Comparison of ENCODE assay signal across 20 cellular contexts in the genomic region with DNA sequence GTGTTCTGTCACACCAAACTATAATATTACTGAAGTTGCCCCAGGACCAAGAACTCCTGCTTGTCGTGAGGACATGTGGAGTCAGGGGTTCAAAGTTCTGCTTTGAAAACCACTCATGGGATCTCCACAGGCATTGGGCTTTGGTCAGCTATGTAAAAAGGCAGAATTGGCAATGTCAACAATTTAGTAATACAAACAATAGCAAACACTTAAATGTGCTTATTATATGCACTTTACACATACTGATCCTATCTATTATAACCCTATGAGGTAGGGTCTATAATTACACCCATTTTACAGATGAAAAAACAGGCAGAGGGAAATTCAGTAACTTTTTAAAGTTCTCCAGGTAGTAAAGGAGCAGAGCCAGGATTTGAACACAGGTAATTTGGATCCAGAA.
"Had no signal": no experiment of that assay in that cellular context is flagged by ENCODE, and none has a peak within 500 bp of the region (broad histone marks: within the 10 kb centered on the region; RNA-seq: fewer than 3 reads in every experiment).

No MANE protein-coding gene starts in this region.

- H3K27me3 ChIP-seq: dorsolateral prefrontal cortex, esophagus squamous epithelium, neutrophil, sigmoid colon, tibial nerve, upper lobe of right lung, vagina had no signal

- H3K9me3 ChIP-seq: esophagus squamous epithelium, neutrophil, sigmoid colon, upper lobe of right lung, vagina had no signal

- H3K4me3 ChIP-seq: dorsolateral prefrontal cortex, esophagus squamous epithelium, left ventricle myocardium inferior, lung, sigmoid colon, skin epidermis, tibial nerve, upper lobe of right lung, vagina had no signal

- H3K27me3 Mint-ChIP-seq: naive B cell had no signal

- DNase-seq: cortex of kidney; dorsolateral prefrontal cortex; effector memory CD4-positive, alpha-beta T cell; esophagus squamous epithelium; foreskin fibroblast; immature natural killer cell; left ventricle myocardium inferior; mesendoderm; naive B cell; sigmoid colon; stimulated activated CD4-positive, alpha-beta T cell treated with anti-CD3 and anti-CD28 coated beads, Interleukin-2, amount 100 ng/mL, for 24 hours; stimulated activated naive CD8-positive, alpha-beta T cell treated with anti-CD3 and anti-CD28 coated beads, Interleukin-15, Interleukin-2, amounts not matched to agents 100 U/mL and 50 U/mL, for 24 hours; upper lobe of right lung had no signal

- H3K27ac Mint-ChIP-seq: naive B cell had no signal

- H3K27ac ChIP-seq: dorsolateral prefrontal cortex, left ventricle myocardium inferior, neutrophil, sigmoid colon, tibial nerve, upper lobe of right lung, vagina had no signal

- ATAC-seq: upper lobe of right lung had no signal

- H3K4me3 Mint-ChIP-seq: immature natural killer cell, naive B cell had no signal

- FAIRE-seq: endometrium, keratinocyte had no signal

- H3K36me3 ChIP-seq: sigmoid colon, upper lobe of right lung, vagina had no signal
